In the genomic region with DNA sequence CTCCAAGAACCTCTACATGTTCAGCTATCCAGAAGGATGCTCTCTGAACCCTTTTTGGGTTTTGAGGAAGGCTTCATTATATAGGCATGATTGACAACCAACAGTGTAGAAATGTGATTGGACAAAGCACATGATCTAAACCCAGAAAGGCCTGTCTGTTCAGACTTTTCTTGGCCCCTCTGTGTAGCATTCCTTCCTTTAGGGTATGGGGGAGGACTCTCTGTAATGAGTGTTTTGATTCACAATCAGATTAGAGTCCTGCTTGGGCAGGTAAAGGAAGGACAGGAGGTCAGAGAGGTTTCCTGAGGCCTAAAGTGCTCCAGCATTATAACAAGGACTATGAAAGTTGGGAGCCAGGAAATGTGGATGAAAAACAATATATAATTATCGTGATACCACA, we compare ENCODE assay signal across 25 cellular contexts. TPM values are rescaled to one million over a fixed set of nuclear protein-coding genes. Genes with fewer than 3 reads are reported as not detected.
"Had no signal": no experiment of that assay in that cellular context is flagged by ENCODE, and none has a peak within 500 bp of the region (broad histone marks: within the 10 kb centered on the region; RNA-seq: fewer than 3 reads in every experiment).

No MANE protein-coding gene starts in this region.

- H3K9ac ChIP-seq: parathyroid adenoma had no signal

- H3K4me3 ChIP-seq: body of pancreas, cardiac muscle cell, heart right ventricle, lower lobe of right lung, stomach, suprapubic skin, tibial nerve had no signal

- H3K79me2 ChIP-seq: parathyroid adenoma had no signal

- ATAC-seq: activated CD8-positive, alpha-beta memory T cell treated with anti-CD3 and anti-CD28 coated beads, Interleukin-2, amount 10 ng/mL, durations not matched to agents 7 days and 5 days; activated CD8-positive, alpha-beta T cell treated with anti-CD3 and anti-CD28 coated beads for 36 hours; body of pancreas; heart right ventricle; left lobe of liver; lower lobe of right lung; naive thymus-derived CD8-positive, alpha-beta T cell; sciatic nerve; stimulated activated memory B cell treated with anti-CD40 and anti-IgM and Interleukin-4, amounts not matched to agents 10 μg/mL and 1 μg/mL and 100 μg/mL, for 72 hours; T-helper 17 cell had no signal

- H3K9me3 Mint-ChIP-seq: activated CD8-positive, alpha-beta T cell treated with anti-CD3 and anti-CD28 coated beads for 36 hours; activated naive CD4-positive, alpha-beta T cell treated with anti-CD3 and anti-CD28 coated beads, Interleukin-2, amount 50 U/mL, for 24 hours; naive thymus-derived CD8-positive, alpha-beta T cell had no signal

- H3K9me3 ChIP-seq: body of pancreas, heart right ventricle, lower lobe of right lung, stomach, suprapubic skin, tibial nerve had no signal

- DNase-seq: activated CD4-positive, alpha-beta T cell treated with anti-CD3 and anti-CD28 coated beads for 4 hours; activated CD4-positive, CD25-positive, alpha-beta regulatory T cell; activated CD8-positive, alpha-beta memory T cell treated with anti-CD3 and anti-CD28 coated beads, Interleukin-2, amount 10 ng/mL, durations not matched to agents 7 days and 5 days; activated CD8-positive, alpha-beta T cell treated with anti-CD3 and anti-CD28 coated beads for 36 hours; activated gamma-delta T cell treated with Interleukin-2 at 50 U/mL for 16 hours; activated T-cell treated with anti-CD3 and anti-CD28 coated beads for 4 hours; anterior cingulate cortex; body of pancreas; heart right ventricle; immature natural killer cell; lower lobe of right lung; naive thymus-derived CD8-positive, alpha-beta T cell; small intestine; stimulated activated CD4-positive, alpha-beta T cell treated with anti-CD3 and anti-CD28 coated beads, Interleukin-15, amount 100 ng/mL, for 24 hours; stomach; T-helper 17 cell had no signal

- H3K4me3 Mint-ChIP-seq: activated CD8-positive, alpha-beta memory T cell treated with anti-CD3 and anti-CD28 coated beads, Interleukin-2, amount 10 ng/mL, durations not matched to agents 7 days and 5 days; activated CD8-positive, alpha-beta T cell treated with anti-CD3 and anti-CD28 coated beads for 36 hours; activated naive CD4-positive, alpha-beta T cell treated with anti-CD3 and anti-CD28 coated beads, Interleukin-2, amount 50 U/mL, for 24 hours; immature natural killer cell; naive thymus-derived CD8-positive, alpha-beta T cell; stimulated activated memory B cell treated with anti-CD40 and anti-IgM and Interleukin-4, amounts not matched to agents 10 μg/mL and 1 μg/mL and 100 μg/mL, for 72 hours; T-helper 17 cell had no signal

- FAIRE-seq: small intestine, urothelium cell line had no signal

- H3K27ac ChIP-seq: body of pancreas, cardiac muscle cell, heart right ventricle, lower lobe of right lung, parathyroid adenoma, stomach, suprapubic skin had no signal

- H3K36me3 Mint-ChIP-seq: activated CD8-positive, alpha-beta memory T cell treated with anti-CD3 and anti-CD28 coated beads, Interleukin-2, amount 10 ng/mL, durations not matched to agents 7 days and 5 days; activated naive CD4-positive, alpha-beta T cell treated with anti-CD3 and anti-CD28 coated beads, Interleukin-2, amount 50 U/mL, for 24 hours; immature natural killer cell; naive thymus-derived CD8-positive, alpha-beta T cell; stimulated activated memory B cell treated with anti-CD40 and anti-IgM and Interleukin-4, amounts not matched to agents 10 μg/mL and 1 μg/mL and 100 μg/mL, for 72 hours had no signal

- H3K36me3 ChIP-seq: cardiac muscle cell, heart right ventricle, lower lobe of right lung, stomach, suprapubic skin, tibial nerve had no signal

- H3K4me1 Mint-ChIP-seq: activated CD8-positive, alpha-beta memory T cell treated with anti-CD3 and anti-CD28 coated beads, Interleukin-2, amount 10 ng/mL, durations not matched to agents 7 days and 5 days; activated naive CD4-positive, alpha-beta T cell treated with anti-CD3 and anti-CD28 coated beads, Interleukin-2, amount 50 U/mL, for 24 hours; immature natural killer cell; naive thymus-derived CD8-positive, alpha-beta T cell; stimulated activated memory B cell treated with anti-CD40 and anti-IgM and Interleukin-4, amounts not matched to agents 10 μg/mL and 1 μg/mL and 100 μg/mL, for 72 hours; T-helper 17 cell had no signal

- H3K27ac Mint-ChIP-seq: activated CD8-positive, alpha-beta memory T cell treated with anti-CD3 and anti-CD28 coated beads, Interleukin-2, amount 10 ng/mL, durations not matched to agents 7 days and 5 days; activated CD8-positive, alpha-beta T cell treated with anti-CD3 and anti-CD28 coated beads for 36 hours; activated naive CD4-positive, alpha-beta T cell treated with anti-CD3 and anti-CD28 coated beads, Interleukin-2, amount 50 U/mL, for 24 hours; immature natural killer cell; naive thymus-derived CD8-positive, alpha-beta T cell; stimulated activated memory B cell treated with anti-CD40 and anti-IgM and Interleukin-4, amounts not matched to agents 10 μg/mL and 1 μg/mL and 100 μg/mL, for 72 hours; T-helper 17 cell had no signal

- H3K27me3 Mint-ChIP-seq: activated CD8-positive, alpha-beta memory T cell treated with anti-CD3 and anti-CD28 coated beads, Interleukin-2, amount 10 ng/mL, durations not matched to agents 7 days and 5 days; activated CD8-positive, alpha-beta T cell treated with anti-CD3 and anti-CD28 coated beads for 36 hours; activated naive CD4-positive, alpha-beta T cell treated with anti-CD3 and anti-CD28 coated beads, Interleukin-2, amount 50 U/mL, for 24 hours; stimulated activated memory B cell treated with anti-CD40 and anti-IgM and Interleukin-4, amounts not matched to agents 10 μg/mL and 1 μg/mL and 100 μg/mL, for 72 hours; T-helper 17 cell had no signal

- H2AFZ ChIP-seq: parathyroid adenoma had no signal

- H3K4me1 ChIP-seq: lower lobe of right lung, parathyroid adenoma, suprapubic skin had no signal

- H3K27me3 ChIP-seq: body of pancreas, cardiac muscle cell, heart right ventricle, stomach, suprapubic skin, tibial nerve had no signal

RNA-seq across cellular contexts. Expression of a gene that starts 13.6 kb away (rescaled TPM):
- total RNA-seq: activated CD8-positive, alpha-beta memory T cell treated with anti-CD3 and anti-CD28 coated beads, Interleukin-2, amount 10 ng/mL, durations not matched to agents 7 days and 5 days; activated CD8-positive, alpha-beta T cell treated with anti-CD3 and anti-CD28 coated beads for 36 hours; naive thymus-derived CD8-positive, alpha-beta T cell; T-helper 17 cell had no signal
- polyA plus RNA-seq: immature natural killer cell; naive thymus-derived CD8-positive, alpha-beta T cell had no signal
